In genomic region chr1:33433509-33434362, GRCh38 we compare ENCODE assay signal across 8 cellular contexts. TPM values are rescaled to one million over a fixed set of nuclear protein-coding genes. Genes with fewer than 3 reads are reported as not detected.
A peak's percentile ranks its signal among the peaks of the same experiment; 100 is the strongest.
DNase-seq lines count a peak whose midpoint lies in the region; ATAC-seq and TF ChIP-seq lines count a peak whose summit lies in the region.

No MANE protein-coding gene starts in this region.

- ATAC-seq in heart left ventricle, result peak in 3 of 4 donors; percentile 3 to 26 (median 11)
- no peak for ATAC-seq in left ventricle myocardium superior
- peak; percentile 52 for ATAC-seq in left lung
- no peak for ATAC-seq in HG03135 (IDR thresholded peaks at IDR 0.05; ENCODE audit: unreplicated experiment)

- DNase-seq in heart left ventricle (peak in 4 of 5 donors; percentile 32 to 62 (median 44)), left ventricle myocardium superior (no peak), adrenal gland (peak; percentile 80 to 94 (median 89)), left lung (peak in 1 of 2 donors; percentile 72), uterus (peak; percentile 85 to 97), NCI-H1436 (lab: John Stamatoyannopoulos, UW) (no peak)
- no peak for DNase-seq in activated CD4-positive, alpha-beta T cell treated with anti-CD3 and anti-CD28 coated beads, Interleukin-2, amount 10 ng/mL, durations not matched to agents 24 days and 14 days

- TF ChIP-seq CTCF in heart left ventricle (IDR thresholded peaks at IDR 0.05), result no peak
- TF ChIP-seq CTCF in adrenal gland (IDR thresholded peaks at IDR 0.05), result no peak
- TF ChIP-seq CTCF in left lung (IDR thresholded peaks at IDR 0.05), result no peak
- peak in 1 of 4 experiments; percentile 18 for TF ChIP-seq CTCF in uterus (IDR thresholded peaks at IDR 0.05)

- no peaks in the 10 kb centered on the region for H3K36me3 Mint-ChIP-seq in activated CD4-positive, alpha-beta T cell treated with anti-CD3 and anti-CD28 coated beads, Interleukin-2, amount 10 ng/mL, durations not matched to agents 24 days and 14 days (ENCODE audit: low read depth)

- H3K27me3 Mint-ChIP-seq in activated CD4-positive, alpha-beta T cell treated with anti-CD3 and anti-CD28 coated beads, Interleukin-2, amount 10 ng/mL, durations not matched to agents 24 days and 14 days, result peaks cover 40% of the 10 kb centered on the region

- H3K27ac Mint-ChIP-seq in activated CD4-positive, alpha-beta T cell treated with anti-CD3 and anti-CD28 coated beads, Interleukin-2, amount 10 ng/mL, durations not matched to agents 24 days and 14 days, result no peak overlapping the region

- H3K4me1 Mint-ChIP-seq in activated CD4-positive, alpha-beta T cell treated with anti-CD3 and anti-CD28 coated beads, Interleukin-2, amount 10 ng/mL, durations not matched to agents 24 days and 14 days, result peaks cover 4% of the 10 kb centered on the region

- 38 to 59% (median 47%) methylated on average over 3 of the region's 3 CpGs for WGBS in heart left ventricle, 4 donors
- WGBS in adrenal gland, 4 donors, result 0 to 19% (median 4%) methylated on average over 3 of the region's 3 CpGs

- H3K4me3 ChIP-seq in heart left ventricle, result no peak overlapping the region
- H3K4me3 ChIP-seq in adrenal gland, result no peak overlapping the region
- H3K4me3 ChIP-seq in left lung, result no peak overlapping the region
- H3K4me3 ChIP-seq in uterus, result no peak overlapping the region

- H3K4me3 Mint-ChIP-seq in activated CD4-positive, alpha-beta T cell treated with anti-CD3 and anti-CD28 coated beads, Interleukin-2, amount 10 ng/mL, durations not matched to agents 24 days and 14 days, result no peak overlapping the region

- H3K9me3 ChIP-seq in heart left ventricle (no peaks in the 10 kb centered on the region), adrenal gland (replicated peaks in 1 of 3) (no peaks in the 10 kb centered on the region), left lung (no peaks in the 10 kb centered on the region), uterus (no peaks in the 10 kb centered on the region)

- H3K36me3 ChIP-seq in heart left ventricle, result no peaks in the 10 kb centered on the region
- H3K36me3 ChIP-seq in adrenal gland (replicated peaks in 1 of 2), result no peaks in the 10 kb centered on the region
- H3K36me3 ChIP-seq in left lung, result no peaks in the 10 kb centered on the region
- no peaks in the 10 kb centered on the region for H3K36me3 ChIP-seq in uterus

- H3K27ac ChIP-seq in heart left ventricle (peak overlapping the region in 9 of 12 donors; percentile 1 to 66 (median 36)), adrenal gland (peak overlapping the region; percentile 47 to 84 (median 72)), left lung (peak overlapping the region in 1 of 2 donors; percentile 10), uterus (peak overlapping the region; percentile 77 to 87)

- no peak for TF ChIP-seq POLR2A in heart left ventricle (IDR thresholded peaks at IDR 0.05)
- no peak for TF ChIP-seq POLR2A in adrenal gland (IDR thresholded peaks at IDR 0.05)
- TF ChIP-seq POLR2A in uterus (IDR thresholded peaks at IDR 0.05), result no peak

- intact Hi-C loops in heart left ventricle (cut with DNase I), result loop anchor here in 2 of 10 donors (5.0 kb wide), 3 partner anchors 39 to 149 kb away; partner anchors contain the start of gene ZSCAN20 (in 1 of the 2)
- intact Hi-C loops in left ventricle myocardium superior (cut with micrococcal nuclease), result no loop called here
- intact Hi-C loops in adrenal gland (cut with DNase I), result no loop called here
- intact Hi-C loops in left lung (cut with DNase I), result no loop called here
- intact Hi-C loops in uterus (cut with DNase I; ENCODE audit: low total_unique reads), result no loop called here
- intact Hi-C loops in activated CD4-positive, alpha-beta T cell treated with anti-CD3 and anti-CD28 coated beads, Interleukin-2, amount 10 ng/mL, durations not matched to agents 24 days and 14 days (cut with micrococcal nuclease), result no loop called here

- peaks cover 0 to 59% (median 28%) of the 10 kb centered on the region in 12 donors for H3K4me1 ChIP-seq in heart left ventricle
- peaks cover 16 to 71% of the 10 kb centered on the region in 2 donors for H3K4me1 ChIP-seq in adrenal gland (replicated peaks in 1 of 2)
- H3K4me1 ChIP-seq in left lung, result peaks cover 3 to 46% of the 10 kb centered on the region in 2 donors
- peaks cover 5 to 12% of the 10 kb centered on the region in 2 donors for H3K4me1 ChIP-seq in uterus

- H3K27me3 ChIP-seq in heart left ventricle (peaks cover 0 to 4% (median 0%) of the 10 kb centered on the region in 9 donors), adrenal gland (no peaks in the 10 kb centered on the region), left lung (peaks cover 0 to 20% of the 10 kb centered on the region in 2 donors), uterus (no peaks in the 10 kb centered on the region)

- no peaks in the 10 kb centered on the region for H3K9me3 Mint-ChIP-seq in activated CD4-positive, alpha-beta T cell treated with anti-CD3 and anti-CD28 coated beads, Interleukin-2, amount 10 ng/mL, durations not matched to agents 24 days and 14 days

RNA-seq across cellular contexts. Expression of gene PHC2, which starts 2.8 kb away (rescaled TPM):
- total RNA-seq in heart left ventricle, result 100 to 1,000 TPM in 4 of 9 donors, 10 to 100 TPM in 5; 86.5 to 194 (median 99.4) TPM
- 100 to 1,000 TPM in 1 of 2 donors, 10 to 100 TPM in 1; 79.7 to 118 TPM for polyA plus RNA-seq in heart left ventricle
- total RNA-seq in left ventricle myocardium superior, result 118 TPM
- 100 to 1,000 TPM; 100 to 164 (median 131) TPM for total RNA-seq in adrenal gland
- polyA plus RNA-seq in adrenal gland, result 100 to 1,000 TPM in 1 of 3 donors, 10 to 100 TPM in 2; 61.5 to 104 (median 84.2) TPM
- total RNA-seq in left lung, result 100 to 1,000 TPM in 1 of 2 donors, 10 to 100 TPM in 1; 78.2 to 125 TPM
- total RNA-seq in uterus, result 100 to 1,000 TPM in 2 of 4 donors, 10 to 100 TPM in 2; 51.5 to 203 (median 102) TPM
- 32.4 and 34.2 TPM in 2 replicates for total RNA-seq in activated CD4-positive, alpha-beta T cell treated with anti-CD3 and anti-CD28 coated beads, Interleukin-2, amount 10 ng/mL, durations not matched to agents 24 days and 14 days

RNA-seq across cellular contexts. Expression of gene ZSCAN20, which starts 38.7 kb away (rescaled TPM):
- total RNA-seq in heart left ventricle (1 to 10 TPM; 3.3 to 8.8 (median 6.4) TPM), left ventricle myocardium superior (4.4 TPM), adrenal gland (10 to 100 TPM in 1 of 8 donors, 1 to 10 TPM in 7; 3.6 to 12.7 (median 4.9) TPM), left lung (1 to 10 TPM; 4.3 to 4.4 TPM), uterus (10 to 100 TPM in 1 of 4 donors, 1 to 10 TPM in 3; 2.4 to 16.0 (median 5.2) TPM)
- polyA plus RNA-seq in heart left ventricle (1 to 10 TPM; 1.4 to 2.8 TPM), adrenal gland (1 to 10 TPM in 2 of 3 donors, under 1 TPM in 1; 0.84 to 1.8 (median 1.6) TPM)
- total RNA-seq in activated CD4-positive, alpha-beta T cell treated with anti-CD3 and anti-CD28 coated beads, Interleukin-2, amount 10 ng/mL, durations not matched to agents 24 days and 14 days, result 2.0 and 2.8 TPM in 2 replicates

Comparison
In these comparisons a context has a peak if more than half of its experiments do, and no peak if none do; other contexts are left out.
1. ATAC-seq: peak in heart left ventricle (3 of 4) and left lung (single experiment); none in left ventricle myocardium superior (single experiment) and HG03135 (single experiment).
2. DNase-seq: peak in heart left ventricle (4 of 5), adrenal gland (7 of 7) and uterus (2 of 2); none in left ventricle myocardium superior (single experiment), activated CD4-positive, alpha-beta T cell treated with anti-CD3 and anti-CD28 coated beads, Interleukin-2, amount 10 ng/mL, durations not matched to agents 24 days and 14 days (single experiment) and NCI-H1436 (single experiment).